Comparison of ENCODE assay signal across 23 cellular contexts in the genomic region with DNA sequence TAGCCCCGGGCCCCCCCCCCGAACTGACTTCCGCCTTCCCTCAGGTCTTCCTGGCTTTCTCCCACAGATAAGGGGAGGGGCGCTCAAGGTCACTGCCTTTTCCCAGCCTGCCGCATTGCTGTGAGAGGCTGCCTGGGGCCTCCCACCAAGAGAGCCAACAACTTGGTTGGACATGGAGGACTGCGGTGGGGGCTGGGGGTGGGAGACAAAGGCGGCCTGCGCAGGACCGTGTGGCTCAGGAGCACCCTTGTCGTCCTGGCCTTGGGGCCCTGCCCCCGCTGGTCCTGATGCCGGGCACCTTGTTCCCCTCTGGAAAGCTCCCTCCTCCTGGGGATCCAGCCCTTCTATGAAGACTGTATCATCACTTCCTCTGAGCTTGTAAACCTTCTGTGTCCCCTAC.
"Had no signal": no experiment of that assay in that cellular context is flagged by ENCODE, and none has a peak within 500 bp of the region (broad histone marks: within the 10 kb centered on the region; RNA-seq: fewer than 3 reads in every experiment).

No MANE protein-coding gene starts in this region.

- H3K27ac ChIP-seq: SJCRH30 had no signal

- ATAC-seq: activated CD8-positive, alpha-beta T cell treated with anti-CD3 and anti-CD28 coated beads for 36 hours; activated T-cell treated with anti-CD3 and anti-CD28 coated beads, Interleukin-2, amount 50 U/mL, for 72 hours; activated T-helper 17 cell treated with anti-CD3 and anti-CD28 coated beads, Interleukin-2, amount 50 U/mL, for 72 hours; Panc1 had no signal

- H3K27me3 ChIP-seq: SJCRH30 had no signal

- DNase-seq: activated CD4-positive, alpha-beta T cell treated with anti-CD3 and anti-CD28 coated beads, Interleukin-2, amount 10 ng/mL, durations not matched to agents 24 days and 14 days; activated CD4-positive, alpha-beta T cell treated with anti-CD3 and anti-CD28 coated beads, Interleukin-2, amount 50 U/mL, for 4 hours; activated CD8-positive, alpha-beta T cell treated with anti-CD3 and anti-CD28 coated beads for 36 hours; activated gamma-delta T cell; activated naive CD4-positive, alpha-beta T cell treated with Interleukin-2 at 50 U/mL for 16 hours; activated naive CD8-positive, alpha-beta T cell treated with anti-CD3 and anti-CD28 coated beads, Interleukin-2, amount 10 ng/mL, durations not matched to agents 7 days and 5 days; activated T-cell treated with anti-CD3 and anti-CD28 coated beads, Interleukin-2, amount 50 U/mL, for 1 hour; activated T-cell treated with anti-CD3 and anti-CD28 coated beads, Interleukin-2, amount 50 U/mL, for 72 hours; caudate nucleus; NCI-H1048; NCI-H1105 treated with DMSO at 0.1 percent for 48 hours; NCI-H1436; NCI-H1694; NCI-H1930; NCI-H345; NCI-H524 treated with DMSO at 0.1 percent for 48 hours; SHP77; SJCRH30; SK-N-SH had no signal

- H3K4me3 ChIP-seq: SJCRH30 had no signal

- H3K9me3 ChIP-seq: SJCRH30, SK-N-SH had no signal

- H3K9ac ChIP-seq: SK-N-SH had no signal

- FAIRE-seq: bronchial epithelial cell, TTC549 had no signal

- H3K36me3 ChIP-seq: SJCRH30 had no signal

- H3K4me2 ChIP-seq: SK-N-SH had no signal
